ENCODE assay signal across 23 cellular contexts in the genomic region with DNA sequence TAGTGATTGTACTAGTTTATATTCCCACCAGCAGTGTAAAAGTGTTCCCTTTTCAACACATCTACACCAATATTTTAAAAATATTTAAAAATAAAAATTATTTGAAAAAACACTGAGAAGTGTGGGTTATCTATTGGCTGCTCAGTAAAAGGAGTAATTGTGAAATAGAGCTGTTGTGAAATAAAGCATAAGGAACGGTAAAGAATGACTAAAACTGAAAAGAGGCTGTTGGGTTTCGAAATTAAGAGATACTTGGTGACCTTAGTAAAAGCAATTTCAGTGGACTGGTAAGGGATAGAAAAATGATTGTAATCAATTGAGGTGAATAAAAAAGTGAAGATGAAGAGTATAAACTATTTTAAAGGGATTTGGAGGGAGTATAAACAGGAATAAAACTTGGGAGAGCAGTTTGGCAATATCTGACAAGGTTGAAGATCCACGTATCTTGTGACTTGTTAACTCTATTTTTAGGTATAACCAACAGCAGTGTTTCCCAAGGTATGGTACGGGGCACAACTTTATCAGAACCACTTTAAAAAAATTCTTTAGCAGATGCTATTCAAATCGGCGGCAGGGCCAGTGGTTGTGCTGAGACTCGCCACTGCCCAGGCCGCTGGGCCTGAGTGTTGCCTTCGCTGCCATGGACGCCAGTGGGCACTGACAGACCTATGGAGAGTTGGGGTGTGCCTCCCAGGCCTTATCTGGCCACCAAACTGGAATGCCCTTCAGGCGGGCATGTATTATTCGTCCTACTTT.
DNase-seq lines count a peak whose midpoint lies in the region; ATAC-seq, FAIRE-seq and TF ChIP-seq lines count a peak whose summit lies in the region.
"Had no signal": no experiment of that assay in that cellular context is flagged by ENCODE, and none has a peak within 500 bp of the region (broad histone marks: within the 10 kb centered on the region; RNA-seq: fewer than 3 reads in every experiment).

No MANE protein-coding gene starts in this region.

- H4K5ac ChIP-seq in H9 (ENCODE audit: insufficient read length, low read depth, low read length) = no peak overlapping the region

- H3K27ac ChIP-seq in H9 (ENCODE audit: insufficient read length, low read depth, low read length) (no peak overlapping the region), pancreas (no peak overlapping the region)
- H3K27ac ChIP-seq: breast epithelium, SJCRH30, tibial artery, VCaP had no signal

- no peaks in the 10 kb centered on the region for H4K20me1 ChIP-seq in H9 (ENCODE audit: control insufficient read depth, insufficient read depth, insufficient read length)

- no peak overlapping the region for H3K18ac ChIP-seq in H9 (ENCODE audit: insufficient read length, low read depth, low read length)

- no peak overlapping the region for H3T11ph ChIP-seq in H9 (ENCODE audit: low read length)

- H3K27ac Mint-ChIP-seq in H9 = no peak overlapping the region
- H3K27ac Mint-ChIP-seq: CD8-positive, alpha-beta T cell; T-helper 1 cell treated with Interleukin-12 subunit alpha and Interleukin-12 subunit beta and Interleukin-4 antibody, amounts not matched to agents 30 μg/mL and 1 μg/mL, for 36 hours had no signal

- no peaks in the 10 kb centered on the region for H3K9me3 ChIP-seq in H9 (ENCODE audit: control insufficient read depth, low read depth, low read length)
- H3K9me3 ChIP-seq in pancreas = no peaks in the 10 kb centered on the region

- H2AFZ ChIP-seq in H9 (ENCODE audit: low read length) = no peak overlapping the region

- no peak overlapping the region for H2BK15ac ChIP-seq in H9 (ENCODE audit: low read depth, low read length)

- H2BK12ac ChIP-seq in H9 (ENCODE audit: insufficient read length, low read depth, low read length) = no peak overlapping the region

- H3K4me1 ChIP-seq in H9 (ENCODE audit: insufficient read depth, low read length) (no peaks in the 10 kb centered on the region), pancreas (no peaks in the 10 kb centered on the region)
- H3K4me1 ChIP-seq: breast epithelium, SJCRH30, tibial artery had no signal

- H3K4me2 ChIP-seq in H9 (ENCODE audit: insufficient read depth, insufficient read length, low read length) = no peak overlapping the region

- H4K91ac ChIP-seq in H9 (ENCODE audit: insufficient read length, low read depth, low read length) = no peak overlapping the region

- H3K9me3 Mint-ChIP-seq in H9 = peaks cover 15 to 20% of the 10 kb centered on the region in 2 experiments; a peak in 4 of 5 replicates

- H3K4me3 Mint-ChIP-seq in H9 = no peak overlapping the region
- H3K4me3 Mint-ChIP-seq: CD8-positive, alpha-beta T cell; T-helper 1 cell treated with Interleukin-12 subunit alpha and Interleukin-12 subunit beta and Interleukin-4 antibody, amounts not matched to agents 30 μg/mL and 1 μg/mL, for 36 hours had no signal

- no peak overlapping the region for H2BK120ac ChIP-seq in H9 (ENCODE audit: low read depth, low read length, poor library complexity, severe bottlenecking)

- ATAC-seq in pancreas = no peak
- ATAC-seq: CD8-positive, alpha-beta T cell; HepG2; stimulated activated naive CD8-positive, alpha-beta T cell treated with anti-CD3 and anti-CD28 coated beads, Interleukin-15, Interleukin-2, amounts not matched to agents 100 U/mL and 50 U/mL, for 24 hours had no signal

- no CpG with 5 or more reads among the region's 12 CpGs for WGBS in H9 (ENCODE audit: extremely low coverage, insufficient read length, low lambda C conversion rate)
- 94% methylated on average over 12 of the region's 12 CpGs for WGBS in pancreas, 2 donors

- H3K36me3 Mint-ChIP-seq in H9 (ENCODE audit: insufficient read depth in 1 of 3, low read depth in 3 of 3) = peaks cover 6 to 18% (median 17%) of the 10 kb centered on the region in 3 experiments

- no peak overlapping the region for H3K56ac ChIP-seq in H9 (ENCODE audit: insufficient read length, low read depth, low read length)

- no peak overlapping the region for H3K14ac ChIP-seq in H9 (ENCODE audit: insufficient read depth, low read length)

- H3K4ac ChIP-seq in H9 (ENCODE audit: low read depth, low read length) = no peak overlapping the region

- no peak for FAIRE-seq in pancreas (lab: Jason Lieb, UNC)
- FAIRE-seq: endothelial cell of umbilical vein, GM12891, HepG2 had no signal

- TF ChIP-seq CTCF in choroid plexus epithelial cell (conservative IDR thresholded peaks at IDR 0.05; ENCODE audit: low read depth, low read length) (no peak), H9 (conservative IDR thresholded peaks at IDR 0.05) (no peak), pancreas (IDR thresholded peaks at IDR 0.05) (no peak)

- H3K4me3 ChIP-seq in choroid plexus epithelial cell (ENCODE audit: low read depth, low read length) (no peak overlapping the region), pancreas (no peak overlapping the region)
- H3K4me3 ChIP-seq: breast epithelium, SJCRH30, tibial artery had no signal

- no peaks in the 10 kb centered on the region for H3K4me1 Mint-ChIP-seq in H9

- no peak overlapping the region for H4K8ac ChIP-seq in H9 (replicated peaks; ENCODE audit: insufficient read length, low read depth, low read length)

- peak; percentile 22 for DNase-seq in HCEC 1CT
- peak; percentile 77 for DNase-seq in NOMO-1 treated with DMSO at 0.1 percent for 48 hours (lab: John Stamatoyannopoulos, UW; ENCODE audit: unreplicated experiment)
- peak; percentile 41 for DNase-seq in choroid plexus epithelial cell (ENCODE audit: low read depth)
- DNase-seq in renal cortical epithelial cell (ENCODE audit: low read depth) = peak; percentile 2
- DNase-seq in NCI-H2171 treated with DMSO at 0.1 percent for 48 hours (lab: John Stamatoyannopoulos, UW) = no peak
- DNase-seq in H9 = no peak
- DNase-seq in pancreas = no peak
- DNase-seq: activated CD8-positive, alpha-beta memory T cell treated with anti-CD3 and anti-CD28 coated beads, Interleukin-2, amount 50 U/mL, for 4 hours; CD8-positive, alpha-beta T cell; dermis blood vessel endothelial cell; NCI-H1694; NCI-H69; SJCRH30; small intestine; stimulated activated CD4-positive, alpha-beta T cell treated with anti-CD3 and anti-CD28 coated beads, Interleukin-2, amount 100 ng/mL, for 48 hours; stimulated activated naive CD8-positive, alpha-beta T cell treated with anti-CD3 and anti-CD28 coated beads, Interleukin-15, Interleukin-2, amounts not matched to agents 100 U/mL and 50 U/mL, for 24 hours; tibial artery had no signal

- H3K27me3 Mint-ChIP-seq in H9 (ENCODE audit: low read depth) = no peaks in the 10 kb centered on the region

- no peaks in the 10 kb centered on the region for H3K79me1 ChIP-seq in H9 (ENCODE audit: insufficient read depth, low read depth, low read length, poor library complexity, severe bottlenecking)

- no peaks in the 10 kb centered on the region for H3K23me2 ChIP-seq in H9 (ENCODE audit: insufficient read length, low read depth, low read length, poor library complexity, severe bottlenecking)

- H3K9ac ChIP-seq in H9 (ENCODE audit: extremely low read depth, insufficient read length, low read length) = no peak overlapping the region

- H3K79me2 ChIP-seq in H9 (ENCODE audit: insufficient read depth, low read length) = no peaks in the 10 kb centered on the region

- H3K23ac ChIP-seq in H9 (ENCODE audit: insufficient read length, low read depth, low read length) = no peak overlapping the region

- no peaks in the 10 kb centered on the region for H3K36me3 ChIP-seq in pancreas
- H3K36me3 ChIP-seq: breast epithelium had no signal

- no peak overlapping the region for H2BK20ac ChIP-seq in H9 (ENCODE audit: low read depth, low read length, poor library complexity, severe bottlenecking)

- intact Hi-C loops in pancreas (cut with DNase I) = no loop called here

- H3K27me3 ChIP-seq in H9 (ENCODE audit: insufficient read depth, low read length) (no peaks in the 10 kb centered on the region), pancreas (no peaks in the 10 kb centered on the region)
- H3K27me3 ChIP-seq: breast epithelium, SJCRH30, tibial artery had no signal

- H2BK5ac ChIP-seq in H9 (ENCODE audit: insufficient read length, low read length) = no peak overlapping the region

- H2AK5ac ChIP-seq in H9 (ENCODE audit: insufficient read length, low read length) = no peak overlapping the region

Comparison
In these comparisons a context has a peak if more than half of its experiments do, and no peak if none do; other contexts are left out.
1. DNase-seq: peak in HCEC 1CT (single experiment), NOMO-1 treated with DMSO at 0.1 percent for 48 hours (single experiment), choroid plexus epithelial cell (single experiment) and renal cortical epithelial cell (single experiment); none in NCI-H2171 treated with DMSO at 0.1 percent for 48 hours (single experiment), H9 (single experiment) and pancreas (0 of 6).